Comparison of ENCODE assay signal across 1 cellular context in the genomic region with DNA sequence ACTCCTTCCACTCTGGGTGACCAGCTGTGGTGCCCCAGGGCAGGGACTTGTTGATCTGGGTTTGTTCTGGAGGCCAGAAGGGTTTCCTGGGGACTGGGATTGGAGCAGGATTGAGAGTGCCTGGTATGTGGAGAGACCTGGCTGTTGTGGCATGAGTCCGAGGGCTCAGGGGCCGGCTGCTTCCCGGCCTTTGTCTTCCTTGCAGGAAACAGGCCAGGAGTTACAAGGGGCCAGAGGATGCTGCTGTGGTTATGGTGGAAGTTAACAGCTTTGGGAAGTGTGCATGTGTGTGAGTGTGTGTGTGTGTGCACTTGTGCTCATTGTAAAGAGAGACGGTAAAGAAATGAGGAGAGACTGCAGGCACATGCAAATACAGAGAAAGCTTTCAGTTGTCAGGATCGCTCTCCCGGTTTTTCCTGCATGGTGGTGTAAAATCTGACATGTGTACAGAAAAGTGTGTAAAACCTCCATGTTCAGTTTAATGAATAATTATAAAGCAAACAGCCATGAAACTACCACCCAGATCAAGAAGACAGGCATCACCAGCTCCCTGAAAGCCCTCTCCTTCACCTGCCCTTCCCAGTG.
TF ChIP-seq lines count a peak whose summit lies in the region.

No MANE protein-coding gene starts in this region.

TF ChIP-seq in HepG2, 621 proteins besides CTCF, POLR2A, EP300 and RAD21:
- 0 out of 2 replicates have a peak, but pooled peaks have one; percentile 42 for TF ChIP-seq NCOA1 (CRISPR knock-in tag; IDR thresholded peaks at IDR 0.05)
- TF ChIP-seq ZNF430 (CRISPR knock-in tag; IDR thresholded peaks at IDR 0.05), result 0 out of 2 replicates have a peak, but pooled peaks have one; percentile 19
- TF ChIP-seq, protein P1, sequence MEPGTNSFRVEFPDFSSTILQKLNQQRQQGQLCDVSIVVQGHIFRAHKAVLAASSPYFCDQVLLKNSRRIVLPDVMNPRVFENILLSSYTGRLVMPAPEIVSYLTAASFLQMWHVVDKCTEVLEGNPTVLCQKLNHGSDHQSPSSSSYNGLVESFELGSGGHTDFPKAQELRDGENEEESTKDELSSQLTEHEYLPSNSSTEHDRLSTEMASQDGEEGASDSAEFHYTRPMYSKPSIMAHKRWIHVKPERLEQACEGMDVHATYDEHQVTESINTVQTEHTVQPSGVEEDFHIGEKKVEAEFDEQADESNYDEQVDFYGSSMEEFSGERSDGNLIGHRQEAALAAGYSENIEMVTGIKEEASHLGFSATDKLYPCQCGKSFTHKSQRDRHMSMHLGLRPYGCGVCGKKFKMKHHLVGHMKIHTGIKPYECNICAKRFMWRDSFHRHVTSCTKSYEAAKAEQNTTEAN (CRISPR knock-in tag; conservative IDR thresholded peaks at IDR 0.05), result peak; percentile 79
- TF ChIP-seq, protein P2, sequence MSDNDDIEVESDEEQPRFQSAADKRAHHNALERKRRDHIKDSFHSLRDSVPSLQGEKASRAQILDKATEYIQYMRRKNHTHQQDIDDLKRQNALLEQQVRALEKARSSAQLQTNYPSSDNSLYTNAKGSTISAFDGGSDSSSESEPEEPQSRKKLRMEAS (IDR thresholded peaks at IDR 0.05), result peak; percentile 4; the same call in 1 of the 2 replicates
- TF ChIP-seq, protein P3, sequence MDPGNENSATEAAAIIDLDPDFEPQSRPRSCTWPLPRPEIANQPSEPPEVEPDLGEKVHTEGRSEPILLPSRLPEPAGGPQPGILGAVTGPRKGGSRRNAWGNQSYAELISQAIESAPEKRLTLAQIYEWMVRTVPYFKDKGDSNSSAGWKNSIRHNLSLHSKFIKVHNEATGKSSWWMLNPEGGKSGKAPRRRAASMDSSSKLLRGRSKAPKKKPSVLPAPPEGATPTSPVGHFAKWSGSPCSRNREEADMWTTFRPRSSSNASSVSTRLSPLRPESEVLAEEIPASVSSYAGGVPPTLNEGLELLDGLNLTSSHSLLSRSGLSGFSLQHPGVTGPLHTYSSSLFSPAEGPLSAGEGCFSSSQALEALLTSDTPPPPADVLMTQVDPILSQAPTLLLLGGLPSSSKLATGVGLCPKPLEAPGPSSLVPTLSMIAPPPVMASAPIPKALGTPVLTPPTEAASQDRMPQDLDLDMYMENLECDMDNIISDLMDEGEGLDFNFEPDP (CRISPR knock-in tag; conservative IDR thresholded peaks at IDR 0.05), result no peak
- no peak for TF ChIP-seq MTA1 (CRISPR knock-in tag; IDR thresholded peaks at IDR 0.05; ENCODE audit: borderline replicate concordance)
- TF ChIP-seq TEAD3 (CRISPR knock-in tag; optimal IDR thresholded peaks at IDR 0.05; ENCODE audit: borderline replicate concordance), result peak; percentile 48
- TF ChIP-seq, protein P4, sequence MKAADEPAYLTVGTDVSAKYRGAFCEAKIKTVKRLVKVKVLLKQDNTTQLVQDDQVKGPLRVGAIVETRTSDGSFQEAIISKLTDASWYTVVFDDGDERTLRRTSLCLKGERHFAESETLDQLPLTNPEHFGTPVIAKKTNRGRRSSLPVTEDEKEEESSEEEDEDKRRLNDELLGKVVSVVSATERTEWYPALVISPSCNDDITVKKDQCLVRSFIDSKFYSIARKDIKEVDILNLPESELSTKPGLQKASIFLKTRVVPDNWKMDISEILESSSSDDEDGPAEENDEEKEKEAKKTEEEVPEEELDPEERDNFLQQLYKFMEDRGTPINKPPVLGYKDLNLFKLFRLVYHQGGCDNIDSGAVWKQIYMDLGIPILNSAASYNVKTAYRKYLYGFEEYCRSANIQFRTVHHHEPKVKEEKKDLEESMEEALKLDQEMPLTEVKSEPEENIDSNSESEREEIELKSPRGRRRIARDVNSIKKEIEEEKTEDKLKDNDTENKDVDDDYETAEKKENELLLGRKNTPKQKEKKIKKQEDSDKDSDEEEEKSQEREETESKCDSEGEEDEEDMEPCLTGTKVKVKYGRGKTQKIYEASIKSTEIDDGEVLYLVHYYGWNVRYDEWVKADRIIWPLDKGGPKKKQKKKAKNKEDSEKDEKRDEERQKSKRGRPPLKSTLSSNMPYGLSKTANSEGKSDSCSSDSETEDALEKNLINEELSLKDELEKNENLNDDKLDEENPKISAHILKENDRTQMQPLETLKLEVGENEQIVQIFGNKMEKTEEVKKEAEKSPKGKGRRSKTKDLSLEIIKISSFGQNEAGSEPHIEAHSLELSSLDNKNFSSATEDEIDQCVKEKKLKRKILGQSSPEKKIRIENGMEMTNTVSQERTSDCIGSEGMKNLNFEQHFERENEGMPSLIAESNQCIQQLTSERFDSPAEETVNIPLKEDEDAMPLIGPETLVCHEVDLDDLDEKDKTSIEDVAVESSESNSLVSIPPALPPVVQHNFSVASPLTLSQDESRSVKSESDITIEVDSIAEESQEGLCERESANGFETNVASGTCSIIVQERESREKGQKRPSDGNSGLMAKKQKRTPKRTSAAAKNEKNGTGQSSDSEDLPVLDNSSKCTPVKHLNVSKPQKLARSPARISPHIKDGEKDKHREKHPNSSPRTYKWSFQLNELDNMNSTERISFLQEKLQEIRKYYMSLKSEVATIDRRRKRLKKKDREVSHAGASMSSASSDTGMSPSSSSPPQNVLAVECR (CRISPR knock-in tag; IDR thresholded peaks at IDR 0.05; ENCODE audit: borderline replicate concordance), result peak; percentile 26; the same call in 1 of the 2 replicates
- 0 out of 2 replicates have a peak, but pooled peaks have one; percentile 9 for TF ChIP-seq ZNF605 (CRISPR knock-in tag; IDR thresholded peaks at IDR 0.05)
- no peak for TF ChIP-seq MLLT10 (CRISPR knock-in tag; IDR thresholded peaks at IDR 0.05)
